Comparison of ENCODE assay signal across 1 cellular context in the genomic region with DNA sequence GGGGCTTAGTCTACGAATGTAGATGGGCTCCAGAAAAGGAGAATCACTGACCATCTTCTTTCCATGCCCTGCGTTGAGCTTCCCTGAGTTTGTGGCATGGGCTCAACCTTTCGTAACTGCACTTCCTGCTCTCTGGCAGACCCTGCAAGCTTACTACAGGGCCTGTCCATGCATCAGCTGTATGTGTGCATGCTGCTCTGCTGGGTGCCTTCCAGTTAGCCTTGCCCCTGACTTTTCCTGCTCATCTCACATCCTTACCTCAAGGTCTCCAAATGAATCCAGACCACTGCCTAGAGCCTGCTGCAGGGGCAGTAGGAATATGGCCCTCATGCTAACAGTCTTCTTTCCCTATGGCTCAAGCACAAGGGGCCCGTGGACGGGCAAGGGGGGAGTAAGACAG.
A peak's percentile ranks its signal among the peaks of the same experiment; 100 is the strongest.
TF ChIP-seq lines count a peak whose summit lies in the region.

No MANE protein-coding gene starts in this region.

TF ChIP-seq in HepG2, 621 proteins besides CTCF, POLR2A, EP300 and RAD21 (continues in another document):
- TF ChIP-seq, protein P1, sequence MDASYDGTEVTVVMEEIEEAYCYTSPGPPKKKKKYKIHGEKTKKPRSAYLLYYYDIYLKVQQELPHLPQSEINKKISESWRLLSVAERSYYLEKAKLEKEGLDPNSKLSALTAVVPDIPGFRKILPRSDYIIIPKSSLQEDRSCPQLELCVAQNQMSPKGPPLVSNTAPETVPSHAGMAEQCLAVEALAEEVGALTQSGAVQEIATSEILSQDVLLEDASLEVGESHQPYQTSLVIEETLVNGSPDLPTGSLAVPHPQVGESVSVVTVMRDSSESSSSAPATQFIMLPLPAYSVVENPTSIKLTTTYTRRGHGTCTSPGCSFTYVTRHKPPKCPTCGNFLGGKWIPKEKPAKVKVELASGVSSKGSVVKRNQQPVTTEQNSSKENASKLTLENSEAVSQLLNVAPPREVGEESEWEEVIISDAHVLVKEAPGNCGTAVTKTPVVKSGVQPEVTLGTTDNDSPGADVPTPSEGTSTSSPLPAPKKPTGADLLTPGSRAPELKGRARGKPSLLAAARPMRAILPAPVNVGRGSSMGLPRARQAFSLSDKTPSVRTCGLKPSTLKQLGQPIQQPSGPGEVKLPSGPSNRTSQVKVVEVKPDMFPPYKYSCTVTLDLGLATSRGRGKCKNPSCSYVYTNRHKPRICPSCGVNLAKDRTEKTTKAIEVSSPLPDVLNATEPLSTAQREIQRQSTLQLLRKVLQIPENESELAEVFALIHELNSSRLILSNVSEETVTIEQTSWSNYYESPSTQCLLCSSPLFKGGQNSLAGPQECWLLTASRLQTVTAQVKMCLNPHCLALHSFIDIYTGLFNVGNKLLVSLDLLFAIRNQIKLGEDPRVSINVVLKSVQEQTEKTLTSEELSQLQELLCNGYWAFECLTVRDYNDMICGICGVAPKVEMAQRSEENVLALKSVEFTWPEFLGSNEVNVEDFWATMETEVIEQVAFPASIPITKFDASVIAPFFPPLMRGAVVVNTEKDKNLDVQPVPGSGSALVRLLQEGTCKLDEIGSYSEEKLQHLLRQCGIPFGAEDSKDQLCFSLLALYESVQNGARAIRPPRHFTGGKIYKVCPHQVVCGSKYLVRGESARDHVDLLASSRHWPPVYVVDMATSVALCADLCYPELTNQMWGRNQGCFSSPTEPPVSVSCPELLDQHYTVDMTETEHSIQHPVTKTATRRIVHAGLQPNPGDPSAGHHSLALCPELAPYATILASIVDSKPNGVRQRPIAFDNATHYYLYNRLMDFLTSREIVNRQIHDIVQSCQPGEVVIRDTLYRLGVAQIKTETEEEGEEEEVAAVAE (CRISPR knock-in tag; IDR thresholded peaks at IDR 0.05; ENCODE audit: borderline replicate concordance) = no peak
- TF ChIP-seq NRL (CRISPR knock-in tag; IDR thresholded peaks at IDR 0.05; ENCODE audit: borderline replicate concordance) = 0 out of 2 replicates have a peak, but pooled peaks have one; percentile 31
- no peak for TF ChIP-seq SOX13 (IDR thresholded peaks at IDR 0.05)
- TF ChIP-seq SOX13 (CRISPR knock-in tag; conservative IDR thresholded peaks at IDR 0.05 in 1 of 2, IDR thresholded peaks at IDR 0.05 in 1 of 2) = no peak
- TF ChIP-seq GABPA (IDR thresholded peaks at IDR 0.05; ENCODE audit: low read depth, low read length) = no peak
- no peak for TF ChIP-seq GABPA (CRISPR knock-in tag; IDR thresholded peaks at IDR 0.05; ENCODE audit: low read depth)
- no peak for TF ChIP-seq ZNF609 (CRISPR knock-in tag; IDR thresholded peaks at IDR 0.05; ENCODE audit: borderline replicate concordance)
- TF ChIP-seq FOXK1 (CRISPR knock-in tag; IDR thresholded peaks at IDR 0.05; ENCODE audit: borderline replicate concordance, low read depth) = 0 out of 2 replicates have a peak, but pooled peaks have one; percentile 19
- TF ChIP-seq HINFP (CRISPR knock-in tag; IDR thresholded peaks at IDR 0.05; ENCODE audit: low read depth) = no peak
- no peak for TF ChIP-seq ZNF883 (CRISPR knock-in tag; IDR thresholded peaks at IDR 0.05; ENCODE audit: not compliant biosample characterization)
- TF ChIP-seq RARA (CRISPR knock-in tag; IDR thresholded peaks at IDR 0.05) = peak; percentile 6; the same call in 1 of the 2 replicates
- TF ChIP-seq, protein P2, sequence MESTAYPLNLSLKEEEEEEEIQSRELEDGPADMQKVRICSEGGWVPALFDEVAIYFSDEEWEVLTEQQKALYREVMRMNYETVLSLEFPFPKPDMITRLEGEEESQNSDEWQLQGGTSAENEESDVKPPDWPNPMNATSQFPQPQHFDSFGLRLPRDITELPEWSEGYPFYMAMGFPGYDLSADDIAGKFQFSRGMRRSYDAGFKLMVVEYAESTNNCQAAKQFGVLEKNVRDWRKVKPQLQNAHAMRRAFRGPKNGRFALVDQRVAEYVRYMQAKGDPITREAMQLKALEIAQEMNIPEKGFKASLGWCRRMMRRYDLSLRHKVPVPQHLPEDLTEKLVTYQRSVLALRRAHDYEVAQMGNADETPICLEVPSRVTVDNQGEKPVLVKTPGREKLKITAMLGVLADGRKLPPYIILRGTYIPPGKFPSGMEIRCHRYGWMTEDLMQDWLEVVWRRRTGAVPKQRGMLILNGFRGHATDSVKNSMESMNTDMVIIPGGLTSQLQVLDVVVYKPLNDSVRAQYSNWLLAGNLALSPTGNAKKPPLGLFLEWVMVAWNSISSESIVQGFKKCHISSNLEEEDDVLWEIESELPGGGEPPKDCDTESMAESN (CRISPR knock-in tag; conservative IDR thresholded peaks at IDR 0.05) = no peak
- TF ChIP-seq, protein P3, sequence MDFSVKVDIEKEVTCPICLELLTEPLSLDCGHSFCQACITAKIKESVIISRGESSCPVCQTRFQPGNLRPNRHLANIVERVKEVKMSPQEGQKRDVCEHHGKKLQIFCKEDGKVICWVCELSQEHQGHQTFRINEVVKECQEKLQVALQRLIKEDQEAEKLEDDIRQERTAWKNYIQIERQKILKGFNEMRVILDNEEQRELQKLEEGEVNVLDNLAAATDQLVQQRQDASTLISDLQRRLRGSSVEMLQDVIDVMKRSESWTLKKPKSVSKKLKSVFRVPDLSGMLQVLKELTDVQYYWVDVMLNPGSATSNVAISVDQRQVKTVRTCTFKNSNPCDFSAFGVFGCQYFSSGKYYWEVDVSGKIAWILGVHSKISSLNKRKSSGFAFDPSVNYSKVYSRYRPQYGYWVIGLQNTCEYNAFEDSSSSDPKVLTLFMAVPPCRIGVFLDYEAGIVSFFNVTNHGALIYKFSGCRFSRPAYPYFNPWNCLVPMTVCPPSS (IDR thresholded peaks at IDR 0.05) = no peak
- no peak for TF ChIP-seq ZNF468 (CRISPR knock-in tag; IDR thresholded peaks at IDR 0.05)
- no peak for TF ChIP-seq ZNF20 (CRISPR knock-in tag; IDR thresholded peaks at IDR 0.05)
- no peak for TF ChIP-seq RBAK (CRISPR knock-in tag; IDR thresholded peaks at IDR 0.05)
- TF ChIP-seq REL (CRISPR knock-in tag; conservative IDR thresholded peaks at IDR 0.05) = no peak
- TF ChIP-seq FOSL2 (CRISPR knock-in tag; IDR thresholded peaks at IDR 0.05) = no peak
- TF ChIP-seq, protein P4, sequence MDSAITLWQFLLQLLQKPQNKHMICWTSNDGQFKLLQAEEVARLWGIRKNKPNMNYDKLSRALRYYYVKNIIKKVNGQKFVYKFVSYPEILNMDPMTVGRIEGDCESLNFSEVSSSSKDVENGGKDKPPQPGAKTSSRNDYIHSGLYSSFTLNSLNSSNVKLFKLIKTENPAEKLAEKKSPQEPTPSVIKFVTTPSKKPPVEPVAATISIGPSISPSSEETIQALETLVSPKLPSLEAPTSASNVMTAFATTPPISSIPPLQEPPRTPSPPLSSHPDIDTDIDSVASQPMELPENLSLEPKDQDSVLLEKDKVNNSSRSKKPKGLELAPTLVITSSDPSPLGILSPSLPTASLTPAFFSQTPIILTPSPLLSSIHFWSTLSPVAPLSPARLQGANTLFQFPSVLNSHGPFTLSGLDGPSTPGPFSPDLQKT (CRISPR knock-in tag; IDR thresholded peaks at IDR 0.05; ENCODE audit: borderline replicate concordance) = no peak
- no peak for TF ChIP-seq ARNT (IDR thresholded peaks at IDR 0.05)
- no peak for TF ChIP-seq TRIM24 (CRISPR knock-in tag; IDR thresholded peaks at IDR 0.05)
- no peak for TF ChIP-seq CHD2 (IDR thresholded peaks at IDR 0.05; ENCODE audit: low read depth, low read length)
- TF ChIP-seq HNRNPL (IDR thresholded peaks at IDR 0.05; ENCODE audit: low read depth, low read length) = no peak
- peak; percentile 56; the same call in 1 of the 2 replicates for TF ChIP-seq HMG20A (CRISPR knock-in tag; IDR thresholded peaks at IDR 0.05; ENCODE audit: borderline replicate concordance)
- TF ChIP-seq, protein P5, sequence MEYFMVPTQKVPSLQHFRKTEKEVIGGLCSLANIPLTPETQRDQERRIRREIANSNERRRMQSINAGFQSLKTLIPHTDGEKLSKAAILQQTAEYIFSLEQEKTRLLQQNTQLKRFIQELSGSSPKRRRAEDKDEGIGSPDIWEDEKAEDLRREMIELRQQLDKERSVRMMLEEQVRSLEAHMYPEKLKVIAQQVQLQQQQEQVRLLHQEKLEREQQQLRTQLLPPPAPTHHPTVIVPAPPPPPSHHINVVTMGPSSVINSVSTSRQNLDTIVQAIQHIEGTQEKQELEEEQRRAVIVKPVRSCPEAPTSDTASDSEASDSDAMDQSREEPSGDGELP (IDR thresholded peaks at IDR 0.05; ENCODE audit: borderline replicate concordance, low read depth) = peak; percentile 32; the same call in 1 of the 2 replicates
- TF ChIP-seq SNRNP70 (IDR thresholded peaks at IDR 0.05; ENCODE audit: low read depth, low read length) = no peak
- TF ChIP-seq ZSCAN25 (CRISPR knock-in tag; IDR thresholded peaks at IDR 0.05) = no peak
- TF ChIP-seq, protein P6, sequence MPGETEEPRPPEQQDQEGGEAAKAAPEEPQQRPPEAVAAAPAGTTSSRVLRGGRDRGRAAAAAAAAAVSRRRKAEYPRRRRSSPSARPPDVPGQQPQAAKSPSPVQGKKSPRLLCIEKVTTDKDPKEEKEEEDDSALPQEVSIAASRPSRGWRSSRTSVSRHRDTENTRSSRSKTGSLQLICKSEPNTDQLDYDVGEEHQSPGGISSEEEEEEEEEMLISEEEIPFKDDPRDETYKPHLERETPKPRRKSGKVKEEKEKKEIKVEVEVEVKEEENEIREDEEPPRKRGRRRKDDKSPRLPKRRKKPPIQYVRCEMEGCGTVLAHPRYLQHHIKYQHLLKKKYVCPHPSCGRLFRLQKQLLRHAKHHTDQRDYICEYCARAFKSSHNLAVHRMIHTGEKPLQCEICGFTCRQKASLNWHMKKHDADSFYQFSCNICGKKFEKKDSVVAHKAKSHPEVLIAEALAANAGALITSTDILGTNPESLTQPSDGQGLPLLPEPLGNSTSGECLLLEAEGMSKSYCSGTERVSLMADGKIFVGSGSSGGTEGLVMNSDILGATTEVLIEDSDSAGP (CRISPR knock-in tag; IDR thresholded peaks at IDR 0.05; ENCODE audit: borderline replicate concordance) = peak; percentile 39; the same call in 1 of the 2 replicates
- no peak for TF ChIP-seq ZIK1 (CRISPR knock-in tag; IDR thresholded peaks at IDR 0.05; ENCODE audit: borderline replicate concordance, low read depth)
- no peak for TF ChIP-seq ZNF34 (CRISPR knock-in tag; IDR thresholded peaks at IDR 0.05; ENCODE audit: borderline replicate concordance)
- no peak for TF ChIP-seq GLMP (CRISPR knock-in tag; IDR thresholded peaks at IDR 0.05; ENCODE audit: borderline replicate concordance)
- TF ChIP-seq, protein P7, sequence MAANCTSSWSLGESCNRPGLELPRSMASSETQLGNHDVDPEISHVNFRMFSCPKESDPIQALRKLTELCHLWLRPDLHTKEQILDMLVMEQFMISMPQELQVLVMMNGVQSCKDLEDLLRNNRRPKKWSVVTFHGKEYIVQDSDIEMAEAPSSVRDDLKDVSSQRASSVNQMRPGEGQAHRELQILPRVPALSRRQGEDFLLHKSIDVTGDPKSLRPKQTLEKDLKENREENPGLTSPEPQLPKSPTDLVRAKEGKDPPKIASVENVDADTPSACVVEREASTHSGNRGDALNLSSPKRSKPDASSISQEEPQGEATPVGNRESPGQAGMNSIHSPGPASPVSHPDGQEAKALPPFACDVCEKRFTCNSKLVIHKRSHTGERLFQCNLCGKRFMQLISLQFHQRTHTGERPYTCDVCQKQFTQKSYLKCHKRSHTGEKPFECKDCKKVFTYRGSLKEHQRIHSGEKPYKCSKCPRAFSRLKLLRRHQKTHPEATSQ (CRISPR knock-in tag; IDR thresholded peaks at IDR 0.05; ENCODE audit: borderline replicate concordance) = no peak
- TF ChIP-seq EEA1 (CRISPR knock-in tag; IDR thresholded peaks at IDR 0.05; ENCODE audit: borderline replicate concordance) = no peak
- no peak for TF ChIP-seq ZNF775 (CRISPR knock-in tag; IDR thresholded peaks at IDR 0.05; ENCODE audit: borderline replicate concordance)
- TF ChIP-seq NCOR1 (IDR thresholded peaks at IDR 0.05; ENCODE audit: borderline replicate concordance, low read length) = no peak
- TF ChIP-seq GTF3A (CRISPR knock-in tag; conservative IDR thresholded peaks at IDR 0.05) = no peak
- no peak for TF ChIP-seq ZFYVE20 (CRISPR knock-in tag; IDR thresholded peaks at IDR 0.05; ENCODE audit: borderline replicate concordance, low read depth)
